In the genomic region with DNA sequence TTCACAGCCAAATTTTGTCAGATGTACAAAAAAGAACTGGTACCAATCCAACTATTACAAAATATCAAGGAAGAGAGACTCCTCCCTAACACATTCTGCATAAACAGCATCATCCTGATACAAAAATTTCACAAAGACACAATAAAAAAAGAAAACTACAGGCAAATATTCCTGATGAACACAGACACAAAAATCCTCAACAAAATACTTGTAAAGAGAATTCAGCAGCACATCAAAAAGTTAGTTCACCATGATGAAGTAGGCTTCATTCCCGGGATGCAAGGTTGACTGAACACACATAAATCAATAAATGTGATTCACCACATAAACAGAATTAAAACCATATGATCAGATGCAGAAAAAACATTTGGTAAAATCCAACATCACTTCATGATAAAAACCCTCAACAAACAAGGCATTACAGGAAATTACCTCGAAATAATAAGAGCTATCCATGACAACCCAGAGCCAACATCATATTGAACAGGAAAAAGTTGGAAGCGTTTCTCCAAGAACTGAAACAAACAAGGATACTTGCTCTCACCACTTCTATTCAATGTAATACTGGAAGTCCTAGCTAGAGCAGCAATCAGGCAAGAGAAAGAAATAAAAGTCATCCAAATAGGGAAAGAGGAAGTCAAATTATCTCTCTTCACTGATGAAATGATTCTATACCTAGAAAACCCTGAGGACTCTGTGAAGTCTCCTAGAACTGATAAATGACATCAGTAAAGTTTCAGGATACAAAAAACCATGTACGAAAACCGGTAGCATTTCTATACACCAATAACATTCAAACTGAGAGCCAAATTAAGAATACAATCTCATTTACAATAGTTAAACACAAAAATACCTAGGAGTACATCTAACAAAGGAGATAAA, we compare ENCODE assay signal across 23 cellular contexts.
A peak's percentile ranks its signal among the peaks of the same experiment; 100 is the strongest.
DNase-seq lines count a peak whose midpoint lies in the region; ATAC-seq, FAIRE-seq and TF ChIP-seq lines count a peak whose summit lies in the region.
"Had no signal": no experiment of that assay in that cellular context is flagged by ENCODE, and none has a peak within 500 bp of the region (broad histone marks: within the 10 kb centered on the region; RNA-seq: fewer than 3 reads in every experiment).

No MANE protein-coding gene starts in this region.

- no peak overlapping the region for H3K9ac ChIP-seq in GM12878 (ENCODE audit: control insufficient read depth, insufficient read depth, low read length)

- no peak overlapping the region for H3K27ac Mint-ChIP-seq in natural killer cell
- H3K27ac Mint-ChIP-seq: CD14-positive monocyte; stimulated activated effector memory CD8-positive, alpha-beta T cell treated with anti-CD3 and anti-CD28 coated beads, Interleukin-12 subunit alpha, Interleukin-12 subunit beta, amount 100 ng/mL, for 72 hours had no signal

- no peaks in the 10 kb centered on the region for H3K36me3 ChIP-seq in GM12878 (ENCODE audit: control insufficient read depth in 2 of 2, insufficient read depth in 2 of 2, low read length in 1 of 2)
- H3K36me3 ChIP-seq: spleen, transverse colon, WERI-Rb-1 had no signal

- H3K27ac ChIP-seq in GM12878 (ENCODE audit: control insufficient read depth, insufficient read depth) = no peak overlapping the region
- H3K27ac ChIP-seq: coronary artery, epithelial cell of prostate, hepatocyte, spleen, transverse colon, WERI-Rb-1 had no signal

- H2AFZ ChIP-seq in GM12878 (ENCODE audit: control insufficient read depth, low read depth, low read length) = no peak overlapping the region
- H2AFZ ChIP-seq: hepatocyte had no signal

- RAD21 ChIA-PET in GM12878 (lab: Charles Lee; ENCODE audit: unreplicated experiment) = no interaction called here

- no peaks in the 10 kb centered on the region for H3K9me3 ChIP-seq in GM12878 (replicated peaks; ENCODE audit: control insufficient read depth, insufficient read depth, low read length)
- H3K9me3 ChIP-seq: spleen, transverse colon had no signal

- intact Hi-C loops in GM12878 (cut with micrococcal nuclease; ENCODE audit: unreplicated experiment) (no loop called here), natural killer cell (cut with micrococcal nuclease) (no loop called here)

- H4K20me1 ChIP-seq in GM12878 (ENCODE audit: control insufficient read depth, insufficient read depth) = no peaks in the 10 kb centered on the region

- 16% methylated on average over 5 of the region's 5 CpGs for WGBS in GM12878 (ENCODE audit: insufficient coverage, insufficient replicate concordance, low lambda C conversion rate, missing lambda C conversion rate)

- H3K9me3 Mint-ChIP-seq in natural killer cell = no peaks in the 10 kb centered on the region
- H3K9me3 Mint-ChIP-seq: stimulated activated effector memory CD8-positive, alpha-beta T cell treated with anti-CD3 and anti-CD28 coated beads, Interleukin-12 subunit alpha, Interleukin-12 subunit beta, amount 100 ng/mL, for 72 hours had no signal

- H3K4me1 ChIP-seq in GM12878 (ENCODE audit: control insufficient read depth, insufficient read depth, low read length) = no peaks in the 10 kb centered on the region
- H3K4me1 ChIP-seq: spleen, transverse colon had no signal

- CTCF ChIA-PET in GM12878 (lab: Yijun Ruan, JAX) = no interaction called here

- peaks cover 9 to 25% of the 10 kb centered on the region in 2 donors for H3K27me3 Mint-ChIP-seq in natural killer cell (ENCODE audit: low read depth in 2 of 2)

- POLR2A ChIA-PET in GM12878 (lab: Charles Lee) = no interaction called here

- SMC1A ChIA-PET in GM12878 (lab: Charles Lee; ENCODE audit: uncharacterized antibody, unreplicated experiment) = no interaction called here

- H3K4me3 Mint-ChIP-seq in natural killer cell = no peak overlapping the region
- H3K4me3 Mint-ChIP-seq: CD14-positive monocyte; stimulated activated effector memory CD8-positive, alpha-beta T cell treated with anti-CD3 and anti-CD28 coated beads, Interleukin-12 subunit alpha, Interleukin-12 subunit beta, amount 100 ng/mL, for 72 hours had no signal

- in situ Hi-C loops in Caki2 (cut with HindIII; ENCODE audit: low pct_unique_long_range_greater_than_20kb, low sequenced_read_pairs) = no loop called here
- in situ Hi-C loops in GM12878 (cut with MboI) = no loop called here

- no peak for TF ChIP-seq POLR2A in GM12878 (IDR thresholded peaks at IDR 0.05; ENCODE audit: low read depth, low read length)

- H3K27me3 ChIP-seq in GM12878 (replicated peaks in 1 of 2; ENCODE audit: control insufficient read depth in 2 of 2, insufficient read depth in 2 of 2, low read length in 1 of 2) = no peaks in the 10 kb centered on the region; a peak in 1 of 4 replicates
- H3K27me3 ChIP-seq: hepatocyte, transverse colon had no signal

- DNase-seq in Caki2 (ENCODE audit: low read depth) (peak; percentile 31), Kasumi-1 (lab: John Stamatoyannopoulos, UW) (peak; percentile 12 to 47), GM12878 (ENCODE audit: low read depth, low spot score) (no peak), left lobe of liver (ENCODE audit: low spot score) (no peak), NCI-H187 (lab: John Stamatoyannopoulos, UW) (no peak), natural killer cell (no peak)
- DNase-seq in effector CD8-positive, alpha-beta T cell (lab: John Stamatoyannopoulos, UW) = no peak
- DNase-seq: activated effector memory CD4-positive, alpha-beta T cell treated with Interleukin-2 at 50 U/mL for 16 hours; amygdala; MM.1S; NCI-H2107; NCI-H69; occipital lobe; spleen; SW 1271; transverse colon; WERI-Rb-1 had no signal

- no peak for TF ChIP-seq RAD21 in GM12878 (IDR thresholded peaks at IDR 0.05; ENCODE audit: insufficient read depth, low read depth, low read length)

- no peak overlapping the region for H3K4me2 ChIP-seq in GM12878 (ENCODE audit: control insufficient read depth, insufficient read depth)
- H3K4me2 ChIP-seq: hepatocyte had no signal

- no peaks in the 10 kb centered on the region for H3K36me3 Mint-ChIP-seq in natural killer cell
- H3K36me3 Mint-ChIP-seq: CD14-positive monocyte; stimulated activated effector memory CD8-positive, alpha-beta T cell treated with anti-CD3 and anti-CD28 coated beads, Interleukin-12 subunit alpha, Interleukin-12 subunit beta, amount 100 ng/mL, for 72 hours had no signal

- H3K79me2 ChIP-seq in GM12878 (ENCODE audit: control insufficient read depth, insufficient read depth, low read length) = no peaks in the 10 kb centered on the region
- H3K79me2 ChIP-seq: hepatocyte had no signal

- no peak for TF ChIP-seq CTCF in GM12878 (IDR thresholded peaks at IDR 0.05 in 2 of 3, conservative IDR thresholded peaks at IDR 0.05 in 1 of 3; ENCODE audit: control insufficient read depth in 2 of 3, extremely low read depth in 1 of 3, insufficient read depth in 1 of 3, low read depth in 3 of 3, low read length in 3 of 3)
- no peak for TF ChIP-seq CTCF in natural killer cell (IDR thresholded peaks at IDR 0.05)

- no peaks in the 10 kb centered on the region for H3K4me1 Mint-ChIP-seq in natural killer cell
- H3K4me1 Mint-ChIP-seq: CD14-positive monocyte; stimulated activated effector memory CD8-positive, alpha-beta T cell treated with anti-CD3 and anti-CD28 coated beads, Interleukin-12 subunit alpha, Interleukin-12 subunit beta, amount 100 ng/mL, for 72 hours had no signal

- ATAC-seq in GM12878 (peak; percentile 51), left lobe of liver (peak; percentile 43), natural killer cell (no peak), HG03520 (IDR thresholded peaks at IDR 0.05; ENCODE audit: unreplicated experiment) (no peak)
- ATAC-seq: stimulated activated effector memory CD8-positive, alpha-beta T cell treated with anti-CD3 and anti-CD28 coated beads, Interleukin-12 subunit alpha, Interleukin-12 subunit beta, amount 100 ng/mL, for 72 hours had no signal

- peak; percentile 38 for FAIRE-seq in GM12878 (lab: Jason Lieb, UNC)

- TF ChIP-seq EP300 in GM12878 (IDR thresholded peaks at IDR 0.05; ENCODE audit: borderline replicate concordance in 1 of 2, control insufficient read depth in 1 of 2, low read depth in 2 of 2, low read length in 2 of 2) = no peak

- no peak overlapping the region for H3K4me3 ChIP-seq in GM12878
- H3K4me3 ChIP-seq: coronary artery, hepatocyte, spleen, transverse colon had no signal

- no TSS peak for BruUV-seq in GM12878 (replicated peaks; lab: Mats Ljungman, UMichigan)

TF ChIP-seq in GM12878, 131 proteins besides CTCF, POLR2A, EP300 and RAD21:
- TF ChIP-seq HDGF (IDR thresholded peaks at IDR 0.05) = no peak
- TF ChIP-seq NRF1 (conservative IDR thresholded peaks at IDR 0.05; ENCODE audit: low read depth, low read length) = no peak
- 0 out of 2 replicates have a peak, but pooled peaks have one; percentile 21 for TF ChIP-seq SPI1 (IDR thresholded peaks at IDR 0.05; ENCODE audit: borderline replicate concordance, insufficient read depth, low read depth, low read length)
- no peak for TF ChIP-seq RUNX3 (IDR thresholded peaks at IDR 0.05; ENCODE audit: low read length)
TF ChIP-seq in GM12878: peak in this region for 1.

Comparison
In these comparisons a context has a peak if more than half of its experiments do, and no peak if none do; other contexts are left out.
1. DNase-seq: peak in Caki2 (single experiment) and Kasumi-1 (2 of 2); none in GM12878 (single experiment), left lobe of liver (single experiment), NCI-H187 (0 of 2), natural killer cell (single experiment) and effector CD8-positive, alpha-beta T cell (single experiment).
2. ATAC-seq: peak in GM12878 (single experiment) and left lobe of liver (single experiment); none in natural killer cell (0 of 3) and HG03520 (single experiment).